ENCODE assay signal across 8 cellular contexts in genomic region chr10:30436200-30436599, GRCh38. TPM values are rescaled to one million over a fixed set of nuclear protein-coding genes. Genes with fewer than 3 reads are reported as not detected.
DNase-seq lines count a peak whose midpoint lies in the region; ATAC-seq lines count a peak whose summit lies in the region.

No MANE protein-coding gene starts in this region.

- H3K4me3 Mint-ChIP-seq in memory B cell = peak overlapping the region; percentile 85

- no peaks in the 10 kb centered on the region for H3K9me3 Mint-ChIP-seq in memory B cell

- no peaks in the 10 kb centered on the region for H3K27me3 Mint-ChIP-seq in memory B cell

- peaks cover 55% of the 10 kb centered on the region for H3K4me1 Mint-ChIP-seq in memory B cell

- ATAC-seq in memory B cell (ENCODE audit: low read depth) (no peak), sciatic nerve (no peak)

- H3K27ac ChIP-seq in caudate nucleus (ENCODE audit: low read depth, low read length) = peak overlapping the region; percentile 24

- DNase-seq in GF-D8 (lab: John Stamatoyannopoulos, UW) (peak; percentile 26), NCI-H69 (lab: John Stamatoyannopoulos, UW) (peak; percentile 2), caudate nucleus (lab: John Stamatoyannopoulos, UW) (peak in 15 of 61 donors; percentile 2 to 45 (median 21)), memory B cell (ENCODE audit: low spot score in 2 of 2) (no peak), 8988T (no peak), SHP77 (lab: John Stamatoyannopoulos, UW) (no peak), SW 1271 (lab: John Stamatoyannopoulos, UW) (no peak), sciatic nerve (ENCODE audit: low spot score) (no peak)

- H3K36me3 Mint-ChIP-seq in memory B cell = peaks cover 19% of the 10 kb centered on the region

- H3K27ac Mint-ChIP-seq in memory B cell = peak overlapping the region; percentile 99

- intact Hi-C loops in sciatic nerve (cut with DNase I) = no loop called here

RNA-seq across cellular contexts. Expression of gene MAP3K8, which starts 2.2 kb away (rescaled TPM):
- total RNA-seq in sciatic nerve = 85.2 TPM

Comparison
In these comparisons a context has a peak if more than half of its experiments do, and no peak if none do; other contexts are left out.
1. DNase-seq: peak in GF-D8 (single experiment) and NCI-H69 (single experiment); none in memory B cell (0 of 2), 8988T (single experiment), SHP77 (0 of 2), SW 1271 (0 of 2) and sciatic nerve (single experiment).